In genomic region chr5:178419196-178419595, GRCh38 we compare ENCODE assay signal across 18 cellular contexts.
DNase-seq lines count a peak whose midpoint lies in the region; ATAC-seq and TF ChIP-seq lines count a peak whose summit lies in the region.
"Had no signal": no experiment of that assay in that cellular context is flagged by ENCODE, and none has a peak within 500 bp of the region (broad histone marks: within the 10 kb centered on the region; RNA-seq: fewer than 3 reads in every experiment).

No MANE protein-coding gene starts in this region.

- no peak overlapping the region for H3K4me3 Mint-ChIP-seq in activated naive CD8-positive, alpha-beta T cell treated with anti-CD3 and anti-CD28 coated beads, Interleukin-2, amount 10 ng/mL, durations not matched to agents 7 days and 5 days
- H3K4me3 Mint-ChIP-seq in activated naive CD8-positive, alpha-beta T cell treated with anti-CD3 and anti-CD28 coated beads, Interleukin-2, amount 50 U/mL, for 24 hours: no peak overlapping the region
- no peak overlapping the region for H3K4me3 Mint-ChIP-seq in endodermal cell
- H3K4me3 Mint-ChIP-seq in nephron progenitor cell: no peak overlapping the region
- H3K4me3 Mint-ChIP-seq: B cell; CD4-positive, alpha-beta T cell had no signal

- intact Hi-C loops in thyroid gland (cut with DNase I): no loop called here

- H3K27ac Mint-ChIP-seq in activated naive CD8-positive, alpha-beta T cell treated with anti-CD3 and anti-CD28 coated beads, Interleukin-2, amount 10 ng/mL, durations not matched to agents 7 days and 5 days: peak overlapping the region; percentile 3
- H3K27ac Mint-ChIP-seq in activated naive CD8-positive, alpha-beta T cell treated with anti-CD3 and anti-CD28 coated beads, Interleukin-2, amount 50 U/mL, for 24 hours: no peak overlapping the region
- H3K27ac Mint-ChIP-seq in endodermal cell: peak overlapping the region; percentile 38
- peak overlapping the region; percentile 35 for H3K27ac Mint-ChIP-seq in nephron progenitor cell
- H3K27ac Mint-ChIP-seq: B cell; CD4-positive, alpha-beta T cell had no signal

- H3K27me3 ChIP-seq in endodermal cell (ENCODE audit: control insufficient read depth, insufficient read depth, low read length, poor library complexity, severe bottlenecking) (no peaks in the 10 kb centered on the region), thyroid gland (no peaks in the 10 kb centered on the region)

- H3K9me3 ChIP-seq in endodermal cell (ENCODE audit: control insufficient read depth, low read length) (no peaks in the 10 kb centered on the region), thyroid gland (no peaks in the 10 kb centered on the region)
- H3K9me3 ChIP-seq: Caco-2 had no signal

- H3K36me3 Mint-ChIP-seq in activated naive CD8-positive, alpha-beta T cell treated with anti-CD3 and anti-CD28 coated beads, Interleukin-2, amount 10 ng/mL, durations not matched to agents 7 days and 5 days: no peaks in the 10 kb centered on the region
- H3K36me3 Mint-ChIP-seq in activated naive CD8-positive, alpha-beta T cell treated with anti-CD3 and anti-CD28 coated beads, Interleukin-2, amount 50 U/mL, for 24 hours (ENCODE audit: low read depth): no peaks in the 10 kb centered on the region
- H3K36me3 Mint-ChIP-seq in endodermal cell (ENCODE audit: low read depth): no peaks in the 10 kb centered on the region
- H3K36me3 Mint-ChIP-seq in nephron progenitor cell (ENCODE audit: low read depth): no peaks in the 10 kb centered on the region

- H3K4me3 ChIP-seq in endodermal cell (ENCODE audit: low read length): no peak overlapping the region
- no peak overlapping the region for H3K4me3 ChIP-seq in thyroid gland (replicated peaks in 1 of 3)

- POLR2A ChIA-PET in activated naive CD8-positive, alpha-beta T cell treated with anti-CD3 and anti-CD28 coated beads, Interleukin-2, amount 10 ng/mL, durations not matched to agents 7 days and 5 days (lab: Charles Lee): no interaction called here

- H3K36me3 ChIP-seq in endodermal cell (ENCODE audit: control insufficient read depth, insufficient read depth, low read length) (no peaks in the 10 kb centered on the region), thyroid gland (no peaks in the 10 kb centered on the region)

- no peak for ATAC-seq in activated naive CD8-positive, alpha-beta T cell treated with anti-CD3 and anti-CD28 coated beads, Interleukin-2, amount 10 ng/mL, durations not matched to agents 7 days and 5 days (ENCODE audit: low read depth)
- no peak for ATAC-seq in activated naive CD8-positive, alpha-beta T cell treated with anti-CD3 and anti-CD28 coated beads, Interleukin-2, amount 50 U/mL, for 24 hours
- ATAC-seq in HG02840 (IDR thresholded peaks at IDR 0.05; ENCODE audit: low FRiP score, unreplicated experiment) (no peak), HG03521 (IDR thresholded peaks at IDR 0.05; ENCODE audit: unreplicated experiment) (no peak)
- ATAC-seq: HCT116, Panc1 had no signal

- no peaks in the 10 kb centered on the region for H3K9me3 Mint-ChIP-seq in activated naive CD8-positive, alpha-beta T cell treated with anti-CD3 and anti-CD28 coated beads, Interleukin-2, amount 10 ng/mL, durations not matched to agents 7 days and 5 days
- no peaks in the 10 kb centered on the region for H3K9me3 Mint-ChIP-seq in activated naive CD8-positive, alpha-beta T cell treated with anti-CD3 and anti-CD28 coated beads, Interleukin-2, amount 50 U/mL, for 24 hours
- H3K9me3 Mint-ChIP-seq in endodermal cell: no peaks in the 10 kb centered on the region
- H3K9me3 Mint-ChIP-seq in nephron progenitor cell: no peaks in the 10 kb centered on the region
- H3K9me3 Mint-ChIP-seq: CD4-positive, alpha-beta T cell had no signal

- peaks cover 6% of the 10 kb centered on the region for H3K4me1 ChIP-seq in endodermal cell (ENCODE audit: control insufficient read depth, insufficient read depth, low read length)
- H3K4me1 ChIP-seq in thyroid gland: peaks cover 14 to 26% of the 10 kb centered on the region in 2 donors
- H3K4me1 ChIP-seq: Caco-2 had no signal

- no peak for TF ChIP-seq POLR2A in thyroid gland (IDR thresholded peaks at IDR 0.05)

- no peak overlapping the region for H3K9ac ChIP-seq in endodermal cell (ENCODE audit: extremely low read depth, low read length, poor library complexity, severe bottlenecking)

- H3K27ac ChIP-seq in endodermal cell (ENCODE audit: low read depth, low read length) (no peak overlapping the region), thyroid gland (peak overlapping the region; percentile 47 to 54 (median 49))

- TF ChIP-seq CTCF in endodermal cell (conservative IDR thresholded peaks at IDR 0.05) (no peak), nephron progenitor cell (IDR thresholded peaks at IDR 0.05) (no peak), thyroid gland (IDR thresholded peaks at IDR 0.05) (no peak)

- peaks cover 4% of the 10 kb centered on the region for H3K4me1 Mint-ChIP-seq in activated naive CD8-positive, alpha-beta T cell treated with anti-CD3 and anti-CD28 coated beads, Interleukin-2, amount 10 ng/mL, durations not matched to agents 7 days and 5 days
- H3K4me1 Mint-ChIP-seq in activated naive CD8-positive, alpha-beta T cell treated with anti-CD3 and anti-CD28 coated beads, Interleukin-2, amount 50 U/mL, for 24 hours: no peaks in the 10 kb centered on the region
- H3K4me1 Mint-ChIP-seq in endodermal cell: peaks cover 40% of the 10 kb centered on the region
- peaks cover 79% of the 10 kb centered on the region for H3K4me1 Mint-ChIP-seq in nephron progenitor cell
- H3K4me1 Mint-ChIP-seq: B cell had no signal

- DNase-seq in activated naive CD8-positive, alpha-beta T cell treated with anti-CD3 and anti-CD28 coated beads, Interleukin-2, amount 10 ng/mL, durations not matched to agents 7 days and 5 days: no peak
- DNase-seq in activated naive CD8-positive, alpha-beta T cell treated with anti-CD3 and anti-CD28 coated beads, Interleukin-2, amount 50 U/mL, for 24 hours: no peak
- DNase-seq in endodermal cell: no peak
- no peak for DNase-seq in nephron progenitor cell
- DNase-seq in thyroid gland: no peak
- no peak for DNase-seq in KG1 (lab: John Stamatoyannopoulos, UW)
- DNase-seq: 8988T; Caco-2; CD4-positive, alpha-beta T cell; NCI-H1436; NCI-H2029; NCI-H2171; NCI-H526 had no signal

- 86 to 94% methylated on average over 6 to 9 of the region's 9 CpGs for WGBS in endodermal cell (ENCODE audit: insufficient coverage in 1 of 2, insufficient read length in 1 of 2), 2 experiments
- WGBS in thyroid gland, 2 donors: 82 to 88% methylated on average over 8 to 9 of the region's 9 CpGs

- peaks cover 5% of the 10 kb centered on the region for H3K27me3 Mint-ChIP-seq in activated naive CD8-positive, alpha-beta T cell treated with anti-CD3 and anti-CD28 coated beads, Interleukin-2, amount 10 ng/mL, durations not matched to agents 7 days and 5 days
- H3K27me3 Mint-ChIP-seq in activated naive CD8-positive, alpha-beta T cell treated with anti-CD3 and anti-CD28 coated beads, Interleukin-2, amount 50 U/mL, for 24 hours: peaks cover 2% of the 10 kb centered on the region
- no peaks in the 10 kb centered on the region for H3K27me3 Mint-ChIP-seq in endodermal cell (ENCODE audit: insufficient read depth)
- H3K27me3 Mint-ChIP-seq in nephron progenitor cell (ENCODE audit: low read depth, poor library complexity): peaks cover 5% of the 10 kb centered on the region
